Comparison of ENCODE assay signal across 1 cellular context in genomic region chr7:143408247-143408685, GRCh38.
TF ChIP-seq lines count a peak whose summit lies in the region.

No MANE protein-coding gene starts in this region.

TF ChIP-seq in GM12878, 131 proteins besides CTCF, POLR2A, EP300 and RAD21:
- TF ChIP-seq SPI1 (IDR thresholded peaks at IDR 0.05; ENCODE audit: borderline replicate concordance, insufficient read depth, low read depth, low read length) (no peak), CUX1 (IDR thresholded peaks at IDR 0.05; ENCODE audit: insufficient replicate concordance, low read depth, low read length) (no peak), BHLHE40 (IDR thresholded peaks at IDR 0.05; ENCODE audit: borderline replicate concordance in 1 of 2, low read depth in 2 of 2, low read length in 1 of 2) (no peak), SIN3A (IDR thresholded peaks at IDR 0.05; ENCODE audit: low read depth, low read length) (no peak), SREBF1 (IDR thresholded peaks at IDR 0.05; ENCODE audit: low read length) (no peak), CBX5 (IDR thresholded peaks at IDR 0.05; ENCODE audit: low read depth) (no peak), STAT1 (conservative IDR thresholded peaks at IDR 0.05) (no peak), CBFB (IDR thresholded peaks at IDR 0.05; ENCODE audit: low read depth) (no peak), SREBF2 (IDR thresholded peaks at IDR 0.05; ENCODE audit: low read length) (no peak), ATF2 (IDR thresholded peaks at IDR 0.05; ENCODE audit: low read length) (no peak), ZNF592 (IDR thresholded peaks at IDR 0.05) (no peak), CREB1 (IDR thresholded peaks at IDR 0.05; ENCODE audit: low read depth) (no peak), BRCA1 (IDR thresholded peaks at IDR 0.05; ENCODE audit: low read depth, low read length) (no peak), BACH1 (IDR thresholded peaks at IDR 0.05; ENCODE audit: borderline replicate concordance) (no peak), HDGF (IDR thresholded peaks at IDR 0.05) (no peak), ASH2L (IDR thresholded peaks at IDR 0.05; ENCODE audit: borderline replicate concordance, low read depth) (no peak)
